ENCODE assay signal across 30 cellular contexts in genomic region chr7:115240242-115240641, GRCh38.
"Had no signal": no experiment of that assay in that cellular context is flagged by ENCODE, and none has a peak within 500 bp of the region (broad histone marks: within the 10 kb centered on the region; RNA-seq: fewer than 3 reads in every experiment).

No MANE protein-coding gene starts in this region.

- H3K4me3 ChIP-seq: adrenal gland, SJCRH30, SK-N-MC had no signal

- FAIRE-seq: bronchial epithelial cell had no signal

- DNase-seq: activated B cell treated with CpG ODN at 0.5 μM for 24 hours; activated CD4-positive, alpha-beta memory T cell treated with anti-CD3 and anti-CD28 coated beads for 36 hours; activated CD4-positive, alpha-beta T cell treated with anti-CD3 and anti-CD28 coated beads for 4 hours; activated CD4-positive, alpha-beta T cell treated with anti-CD3 and anti-CD28 coated beads, Interleukin-2, amount 50 U/mL, for 1 hour; activated CD4-positive, CD25-positive, alpha-beta regulatory T cell treated with anti-CD3 and anti-CD28 coated beads, Interleukin-2, amount 50 U/mL, for 72 hours; activated CD8-positive, alpha-beta memory T cell treated with anti-CD3 and anti-CD28 coated beads, Interleukin-2, amount 50 U/mL, for 4 hours; activated gamma-delta T cell treated with Interleukin-2 at 50 U/mL for 16 hours; activated naive CD4-positive, alpha-beta T cell treated with anti-CD3 and anti-CD28 coated beads for 36 hours; activated T-cell treated with anti-CD3 and anti-CD28 coated beads for 4 hours; activated T-cell treated with anti-CD3 and anti-CD28 coated beads, Interleukin-2, amount 50 U/mL, for 4 hours; adrenal gland; anterior cingulate cortex; central memory CD4-positive, alpha-beta T cell; MM.1S; MV-4-11; NCI-H1092; NCI-H1436 treated with DMSO at 0.1 percent for 48 hours; NCI-H1694 treated with DMSO at 0.1 percent for 48 hours; NCI-H2029; NCI-H345; NCI-H524 treated with DMSO at 0.1 percent for 48 hours; NCI-H748 treated with DMSO at 0.1 percent for 48 hours; NK-92 treated with Interleukin-12 subunit alpha and Interleukin-12 subunit beta, amount 100 ng/mL, for 24 hours; SHP77; SJCRH30; T-helper 17 cell had no signal

- ATAC-seq: activated naive CD4-positive, alpha-beta T cell treated with anti-CD3 and anti-CD28 coated beads, Interleukin-2, amount 50 U/mL, for 72 hours; activated T-cell treated with anti-CD3 and anti-CD28 coated beads, Interleukin-2, amount 50 U/mL, for 4 hours; T-helper 17 cell had no signal

- H3K9me3 ChIP-seq: adrenal gland had no signal

- H3K4me1 ChIP-seq: adrenal gland, SJCRH30 had no signal

- H3K27ac ChIP-seq: adrenal gland, SJCRH30, SK-N-MC, VCaP had no signal
